In genomic region chrX:71828086-71828485, GRCh38 we compare ENCODE assay signal across 6 cellular contexts.
"Had no signal": no experiment of that assay in that cellular context is flagged by ENCODE, and none has a peak within 500 bp of the region (broad histone marks: within the 10 kb centered on the region; RNA-seq: fewer than 3 reads in every experiment).

No MANE protein-coding gene starts in this region.

- DNase-seq: GM23248, GOT3, H7, HFFc6 had no signal

- H3K9ac ChIP-seq: GM23248 had no signal

- H3K4me3 ChIP-seq: GM23248, HAP-1 had no signal

- H2AFZ ChIP-seq: GM23248 had no signal

- H3K27ac ChIP-seq: GM23248, HL-60 had no signal

- H3K36me3 ChIP-seq: HAP-1 had no signal

- H3K4me1 ChIP-seq: HAP-1 had no signal
